Comparison of ENCODE assay signal across 8 cellular contexts in genomic region chr10:26335574-26336093, GRCh38.
DNase-seq lines count a peak whose midpoint lies in the region; ATAC-seq and TF ChIP-seq lines count a peak whose summit lies in the region.

No MANE protein-coding gene starts in this region.

- H3K27ac ChIP-seq in suprapubic skin, result no peak overlapping the region

- H3K27me3 ChIP-seq in suprapubic skin, result no peaks in the 10 kb centered on the region

- H3K9me3 ChIP-seq in suprapubic skin, result peaks cover 5% of the 10 kb centered on the region

- CTCF ChIA-PET in activated naive CD4-positive, alpha-beta T cell treated with anti-CD3 and anti-CD28 coated beads, Interleukin-2, amount 10 ng/mL, durations not matched to agents 7 days and 5 days (lab: Charles Lee), result interaction anchor here (0.8 to 6.7 kb wide), 15 partner anchors 17 to 949 kb away, joined by 3 to 73 read pairs (median 4); partner anchors contain the start of gene PDSS1
- CTCF ChIA-PET in activated CD8-positive, alpha-beta T cell treated with anti-CD3 and anti-CD28 coated beads, Interleukin-2, amount 10 ng/mL, durations not matched to agents 7 days and 5 days (lab: Charles Lee), result interaction anchor here (0.7 to 2.9 kb wide), 44 partner anchors 10 to 900 kb away, joined by 3 to 28 read pairs (median 4); partner anchors contain the start of genes ABI1 and PDSS1

- no peaks in the 10 kb centered on the region for H3K27me3 Mint-ChIP-seq in activated naive CD4-positive, alpha-beta T cell treated with anti-CD3 and anti-CD28 coated beads, Interleukin-2, amount 10 ng/mL, durations not matched to agents 7 days and 5 days
- H3K27me3 Mint-ChIP-seq in activated CD8-positive, alpha-beta T cell treated with anti-CD3 and anti-CD28 coated beads, Interleukin-2, amount 10 ng/mL, durations not matched to agents 7 days and 5 days (ENCODE audit: low read depth), result no peaks in the 10 kb centered on the region

- TF ChIP-seq EP300 in suprapubic skin (IDR thresholded peaks at IDR 0.05), result no peak

- peaks cover 6% of the 10 kb centered on the region for H3K9me3 Mint-ChIP-seq in activated naive CD4-positive, alpha-beta T cell treated with anti-CD3 and anti-CD28 coated beads, Interleukin-2, amount 10 ng/mL, durations not matched to agents 7 days and 5 days
- peaks cover 6% of the 10 kb centered on the region for H3K9me3 Mint-ChIP-seq in activated CD8-positive, alpha-beta T cell treated with anti-CD3 and anti-CD28 coated beads, Interleukin-2, amount 10 ng/mL, durations not matched to agents 7 days and 5 days (ENCODE audit: insufficient read depth)

- H3K27ac Mint-ChIP-seq in activated naive CD4-positive, alpha-beta T cell treated with anti-CD3 and anti-CD28 coated beads, Interleukin-2, amount 10 ng/mL, durations not matched to agents 7 days and 5 days, result no peak overlapping the region
- peak overlapping the region; percentile 72 for H3K27ac Mint-ChIP-seq in activated CD8-positive, alpha-beta T cell treated with anti-CD3 and anti-CD28 coated beads, Interleukin-2, amount 10 ng/mL, durations not matched to agents 7 days and 5 days

- H3K4me3 Mint-ChIP-seq in activated naive CD4-positive, alpha-beta T cell treated with anti-CD3 and anti-CD28 coated beads, Interleukin-2, amount 10 ng/mL, durations not matched to agents 7 days and 5 days, result peak overlapping the region; percentile 57
- peak overlapping the region; percentile 61 for H3K4me3 Mint-ChIP-seq in activated CD8-positive, alpha-beta T cell treated with anti-CD3 and anti-CD28 coated beads, Interleukin-2, amount 10 ng/mL, durations not matched to agents 7 days and 5 days

- intact Hi-C loops in left cardiac atrium (cut with DNase I), result loop anchor here (2.0 to 5.0 kb wide), 2 partner anchors 221 to 222 kb away; no protein-coding TSS in a partner anchor

- POLR2A ChIA-PET in activated CD8-positive, alpha-beta T cell treated with anti-CD3 and anti-CD28 coated beads, Interleukin-2, amount 10 ng/mL, durations not matched to agents 7 days and 5 days (lab: Charles Lee), result no interaction called here

- no peak for TF ChIP-seq POLR2A in suprapubic skin (IDR thresholded peaks at IDR 0.05)

- peaks cover 3% of the 10 kb centered on the region for H3K4me1 ChIP-seq in suprapubic skin

- peak overlapping the region; percentile 21 for H3K4me3 ChIP-seq in suprapubic skin

- no peaks in the 10 kb centered on the region for H3K36me3 ChIP-seq in suprapubic skin

- H3K4me1 Mint-ChIP-seq in activated naive CD4-positive, alpha-beta T cell treated with anti-CD3 and anti-CD28 coated beads, Interleukin-2, amount 10 ng/mL, durations not matched to agents 7 days and 5 days, result peaks cover 13% of the 10 kb centered on the region
- peaks cover 8% of the 10 kb centered on the region for H3K4me1 Mint-ChIP-seq in activated CD8-positive, alpha-beta T cell treated with anti-CD3 and anti-CD28 coated beads, Interleukin-2, amount 10 ng/mL, durations not matched to agents 7 days and 5 days (ENCODE audit: low read depth)

- no peak for DNase-seq in activated naive CD4-positive, alpha-beta T cell treated with anti-CD3 and anti-CD28 coated beads, Interleukin-2, amount 10 ng/mL, durations not matched to agents 7 days and 5 days
- DNase-seq in activated naive CD4-positive, alpha-beta T cell (lab: John Stamatoyannopoulos, UW), result no peak
- DNase-seq in activated CD8-positive, alpha-beta T cell treated with anti-CD3 and anti-CD28 coated beads, Interleukin-2, amount 10 ng/mL, durations not matched to agents 7 days and 5 days, result peak; percentile 26
- no peak for DNase-seq in suprapubic skin (ENCODE audit: low spot score in 2 of 2)
- DNase-seq in left cardiac atrium, result no peak
- no peak for DNase-seq in GF-D8 (lab: John Stamatoyannopoulos, UW)
- no peak for DNase-seq in activated gamma-delta T cell (lab: John Stamatoyannopoulos, UW)

- ATAC-seq in HG02943 (IDR thresholded peaks at IDR 0.05; ENCODE audit: low read depth, unreplicated experiment) (peak; percentile 51), left cardiac atrium (no peak)
- ATAC-seq in activated CD8-positive, alpha-beta T cell treated with anti-CD3 and anti-CD28 coated beads, Interleukin-2, amount 10 ng/mL, durations not matched to agents 7 days and 5 days, result peak; percentile 56

- TF ChIP-seq CTCF in suprapubic skin (IDR thresholded peaks at IDR 0.05), result no peak

- 54% methylated on average over 6 of the region's 6 CpGs for WGBS in suprapubic skin

- peaks cover 5% of the 10 kb centered on the region for H3K36me3 Mint-ChIP-seq in activated naive CD4-positive, alpha-beta T cell treated with anti-CD3 and anti-CD28 coated beads, Interleukin-2, amount 10 ng/mL, durations not matched to agents 7 days and 5 days
- H3K36me3 Mint-ChIP-seq in activated CD8-positive, alpha-beta T cell treated with anti-CD3 and anti-CD28 coated beads, Interleukin-2, amount 10 ng/mL, durations not matched to agents 7 days and 5 days (ENCODE audit: low read depth), result peaks cover 5% of the 10 kb centered on the region

Comparison
In these comparisons a context has a peak if more than half of its experiments do, and no peak if none do; other contexts are left out.
1. ATAC-seq: peak in HG02943 (single experiment) and activated CD8-positive, alpha-beta T cell treated with anti-CD3 and anti-CD28 coated beads, Interleukin-2, amount 10 ng/mL, durations not matched to agents 7 days and 5 days (single experiment); none in left cardiac atrium (0 of 2).